Comparison of ENCODE assay signal across 20 cellular contexts in genomic region chr1:71083271-71083670, GRCh38. TPM values are rescaled to one million over a fixed set of nuclear protein-coding genes. Genes with fewer than 3 reads are reported as not detected.
"Had no signal": no experiment of that assay in that cellular context is flagged by ENCODE, and none has a peak within 500 bp of the region (broad histone marks: within the 10 kb centered on the region; RNA-seq: fewer than 3 reads in every experiment).

No MANE protein-coding gene starts in this region.

- H3K9ac ChIP-seq: neural progenitor cell had no signal

- H3K27ac Mint-ChIP-seq: activated CD4-positive, alpha-beta memory T cell treated with anti-CD3 and anti-CD28 coated beads, Interleukin-2, amount 10 ng/mL, durations not matched to agents 7 days and 5 days; activated CD4-positive, alpha-beta T cell treated with anti-CD3 and anti-CD28 coated beads for 36 hours; activated T-cell treated with anti-CD3 and anti-CD28 coated beads, Interleukin-2, amount 50 U/mL, for 72 hours; endodermal cell; memory B cell; neural progenitor cell had no signal

- H3K4me2 ChIP-seq: neural progenitor cell had no signal

- ATAC-seq: activated CD4-positive, alpha-beta T cell treated with anti-CD3 and anti-CD28 coated beads for 36 hours; activated T-cell treated with anti-CD3 and anti-CD28 coated beads, Interleukin-2, amount 50 U/mL, for 72 hours; left lobe of liver; pancreas had no signal

- H3K36me3 Mint-ChIP-seq: neural progenitor cell had no signal

- H3K9me3 Mint-ChIP-seq: neural progenitor cell had no signal

- H3K36me3 ChIP-seq: ascending aorta, pancreas had no signal

- FAIRE-seq: islet of Langerhans, pancreas, urothelium cell line had no signal

- H3K4me3 ChIP-seq: ascending aorta, neural progenitor cell, pancreas, stomach had no signal

- DNase-seq: activated CD4-positive, alpha-beta memory T cell treated with anti-CD3 and anti-CD28 coated beads, Interleukin-2, amount 10 ng/mL, durations not matched to agents 7 days and 5 days; activated CD4-positive, alpha-beta T cell treated with anti-CD3 and anti-CD28 coated beads for 36 hours; activated naive CD4-positive, alpha-beta T cell; activated T-cell treated with anti-CD3 and anti-CD28 coated beads, Interleukin-2, amount 50 U/mL, for 72 hours; dermis blood vessel endothelial cell; endodermal cell; erythroblast; foreskin fibroblast; pancreas; stimulated activated CD4-positive, alpha-beta T cell treated with anti-CD3 and anti-CD28 coated beads, Interleukin-15, amount 100 ng/mL, for 24 hours; stimulated activated CD4-positive, alpha-beta T cell treated with anti-CD3 and anti-CD28 coated beads, Interleukin-4, amount 100 ng/mL, for 4 hours; stomach; T1000; WERI-Rb-1 had no signal

- H3K27ac ChIP-seq: ascending aorta, neural progenitor cell, pancreas, stomach, WERI-Rb-1 had no signal

- H3K9me3 ChIP-seq: ascending aorta, pancreas, stomach had no signal

- H3K27me3 ChIP-seq: ascending aorta, pancreas had no signal

- H3K4me3 Mint-ChIP-seq: activated CD4-positive, alpha-beta memory T cell treated with anti-CD3 and anti-CD28 coated beads, Interleukin-2, amount 10 ng/mL, durations not matched to agents 7 days and 5 days; activated CD4-positive, alpha-beta T cell treated with anti-CD3 and anti-CD28 coated beads for 36 hours; activated T-cell treated with anti-CD3 and anti-CD28 coated beads, Interleukin-2, amount 50 U/mL, for 72 hours; endodermal cell; memory B cell; neural progenitor cell had no signal

- H2AFZ ChIP-seq: neural progenitor cell had no signal

RNA-seq across cellular contexts. Expression of gene PTGER3, which starts 35.7 kb away (rescaled TPM):
- total RNA-seq: activated CD4-positive, alpha-beta T cell treated with anti-CD3 and anti-CD28 coated beads for 36 hours; dermis blood vessel endothelial cell had no signal
